ENCODE assay signal across 8 cellular contexts in genomic region chr7:98418636-98419315, GRCh38.
DNase-seq lines count a peak whose midpoint lies in the region; ATAC-seq and TF ChIP-seq lines count a peak whose summit lies in the region.

No MANE protein-coding gene starts in this region.

- CTCF ChIA-PET in HEK293T (lab: Yijun Ruan, JAX), result interaction anchor here (1.4 to 1.7 kb wide), 2 partner anchors 412 to 415 kb away, joined by 4 to 5 read pairs; no protein-coding TSS in a partner anchor

- POLR2A ChIA-PET in HEK293T (lab: Yijun Ruan, JAX), result interaction anchor here (2.0 kb wide), 1 partner anchor 17 kb away, joined by 8 read pairs; the partner anchor contains the start of gene BAIAP2L1

- in situ Hi-C loops in ACHN (cut with HindIII; ENCODE audit: low pct_ligation_motif_present, low pct_unique_long_range_greater_than_20kb, low sequenced_read_pairs), result no loop called here

- ATAC-seq in GM21529 (IDR thresholded peaks at IDR 0.05; ENCODE audit: unreplicated experiment) (no peak), GM18519 (IDR thresholded peaks at IDR 0.05; ENCODE audit: low FRiP score, unreplicated experiment) (no peak), GM21423 (IDR thresholded peaks at IDR 0.05; ENCODE audit: unreplicated experiment) (no peak)

- DNase-seq in ACHN, result peak; percentile 94
- peak; percentile 22 for DNase-seq in HEK293T (ENCODE audit: extremely low spot score)
- DNase-seq in activated T-cell treated with anti-CD3 and anti-CD28 coated beads, Interleukin-2, amount 50 U/mL, for 48 hours, result peak; percentile 38 to 52
- peak; percentile 17 for DNase-seq in left kidney (ENCODE audit: low read depth, low spot score)
- DNase-seq in NCI-H526 (lab: John Stamatoyannopoulos, UW), result no peak

TF ChIP-seq in HEK293T, 16 proteins besides CTCF, POLR2A, EP300 and RAD21:
- no peak for TF ChIP-seq FOXK2 (IDR thresholded peaks at IDR 0.05)

Comparison
In these comparisons a context has a peak if more than half of its experiments do, and no peak if none do; other contexts are left out.
1. DNase-seq: peak in ACHN (single experiment), HEK293T (single experiment), activated T-cell treated with anti-CD3 and anti-CD28 coated beads, Interleukin-2, amount 50 U/mL, for 48 hours (2 of 2) and left kidney (single experiment); none in NCI-H526 (0 of 2).